ENCODE assay signal across 11 cellular contexts in genomic region chr10:23365417-23366030, GRCh38. TPM values are rescaled to one million over a fixed set of nuclear protein-coding genes. Genes with fewer than 3 reads are reported as not detected.
A peak's percentile ranks its signal among the peaks of the same experiment; 100 is the strongest.
DNase-seq lines count a peak whose midpoint lies in the region; ATAC-seq, FAIRE-seq and TF ChIP-seq lines count a peak whose summit lies in the region.
"Not testable (repeated sequence)": the region's sequence is repeated elsewhere in the genome, so short reads cannot be mapped to it uniquely, and the experiment has no call there.
"Had no signal": no experiment of that assay in that cellular context is flagged by ENCODE, and none has a peak within 500 bp of the region (broad histone marks: within the 10 kb centered on the region; RNA-seq: fewer than 3 reads in every experiment).

No MANE protein-coding gene starts in this region.

- not testable (repeated sequence) for H3K4me3 ChIP-seq in GM12864 (ENCODE audit: low read depth, low read length); bronchial epithelial cell (ENCODE audit: low read depth, low read length)

- DNase-seq in GM12864 (ENCODE audit: low read depth): peak; percentile 41
- peak; percentile 35 for DNase-seq in M059J (ENCODE audit: low read depth)
- peak; percentile 34 for DNase-seq in activated T-cell treated with anti-CD3 and anti-CD28 coated beads for 24 hours (ENCODE audit: low read depth)
- peak; percentile 97 for DNase-seq in bronchial epithelial cell (ENCODE audit: low read depth)
- peak; percentile 34 for DNase-seq in stimulated activated CD8-positive, alpha-beta memory T cell treated with anti-CD3 and anti-CD28 coated beads, Interleukin-4, amount 100 ng/mL, for 48 hours

- peak; percentile 93 for FAIRE-seq in bronchial epithelial cell (lab: Jason Lieb, UNC)

- not testable (repeated sequence) for H3K36me3 ChIP-seq in bronchial epithelial cell (ENCODE audit: control insufficient read depth, insufficient read depth, low read length)

- TF ChIP-seq CTCF in GM12864 (IDR thresholded peaks at IDR 0.05; ENCODE audit: low read depth, low read length, missing control alignments); bronchial epithelial cell (IDR thresholded peaks at IDR 0.05; ENCODE audit: insufficient read depth, low read length, severe bottlenecking): not testable (repeated sequence)

- peak; percentile 48 for ATAC-seq in GM19035 (IDR thresholded peaks at IDR 0.05; ENCODE audit: unreplicated experiment)
- peak; percentile 31 for ATAC-seq in HG02571 (IDR thresholded peaks at IDR 0.05; ENCODE audit: unreplicated experiment)
- peak; percentile 28 for ATAC-seq in HG03103 (IDR thresholded peaks at IDR 0.05; ENCODE audit: low read depth, unreplicated experiment)

- H3K27me3 ChIP-seq in bronchial epithelial cell (ENCODE audit: control insufficient read depth, insufficient read depth, low read length): not testable (repeated sequence)

RNA-seq across cellular contexts. Expression of gene C10orf67, which starts 20.9 kb away (rescaled TPM):
- 0.02 and 0.05 TPM in 2 replicates for total RNA-seq in M059J (2014; rRNA removed; shearing (Covaris generic))
- total RNA-seq in bronchial epithelial cell: 0.26 TPM in 1 of 2 replicates, not detected in the other
- total RNA-seq: Caco-2, dermis microvascular lymphatic vessel endothelial cell, WTC11 had no signal

Comparison
In these comparisons a context has a peak if more than half of its experiments do, and no peak if none do; other contexts are left out.
1. DNase-seq: peak in every context shown above with its lines; median percentile 97 in bronchial epithelial cell; 41 in GM12864; 35 in M059J; 34 in activated T-cell treated with anti-CD3 and anti-CD28 coated beads for 24 hours; 34 in stimulated activated CD8-positive, alpha-beta memory T cell treated with anti-CD3 and anti-CD28 coated beads, Interleukin-4, amount 100 ng/mL, for 48 hours.